8 cellular contexts compared by ENCODE assay signal in the genomic region with DNA sequence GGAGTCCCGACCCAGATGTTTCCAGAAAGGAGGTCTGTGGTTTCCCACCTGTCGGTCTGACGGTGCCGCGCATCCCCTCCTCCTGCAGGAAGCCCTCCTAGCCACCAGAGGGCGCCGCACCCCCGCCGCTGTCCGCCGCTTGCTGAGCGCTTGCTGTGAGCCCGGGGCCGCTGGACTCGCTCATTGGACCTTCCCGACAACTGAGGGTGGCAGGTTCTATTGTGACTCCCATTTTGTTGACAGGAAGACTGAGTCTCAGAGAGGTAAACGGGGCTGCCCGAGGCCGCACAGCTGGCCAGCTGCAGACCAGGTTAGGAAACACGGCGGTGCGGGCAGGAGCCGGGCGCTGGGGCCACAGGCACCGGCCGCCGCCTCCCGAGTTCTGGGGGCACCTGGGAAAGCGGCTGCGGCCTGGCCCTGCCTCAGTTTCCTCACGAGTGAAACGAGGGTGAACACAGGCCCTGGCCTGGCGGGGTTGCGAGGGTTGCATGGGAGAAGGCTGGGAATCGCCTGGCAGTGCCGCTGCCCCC.
DNase-seq lines count a peak whose midpoint lies in the region; ATAC-seq, FAIRE-seq and TF ChIP-seq lines count a peak whose summit lies in the region.

No MANE protein-coding gene starts in this region.

- peaks cover 42% of the 10 kb centered on the region for H3K4me1 Mint-ChIP-seq in glutamatergic neuron (ENCODE audit: low read depth, unreplicated experiment)

- DNase-seq in GM19240 (ENCODE audit: insufficient read length, low spot score) = peak; percentile 57
- DNase-seq in RCC 7860 (ENCODE audit: low spot score) = peak; percentile 17
- peak; percentile 51 for DNase-seq in activated T-helper 9 cell treated with anti-CD3 and anti-CD28 coated beads, Interleukin-2, amount 50 U/mL, for 16 hours (ENCODE audit: low read depth)
- peak; percentile 85 for DNase-seq in glutamatergic neuron
- peak; percentile 88 for DNase-seq in retina
- no peak for DNase-seq in cortex of kidney (lab: John Stamatoyannopoulos, UW)
- no peak for DNase-seq in NCI-H524 treated with DMSO at 0.1 percent for 48 hours (lab: John Stamatoyannopoulos, UW)

- H3K9me3 Mint-ChIP-seq in glutamatergic neuron (ENCODE audit: unreplicated experiment) = peaks cover 14% of the 10 kb centered on the region

- no peak for FAIRE-seq in RCC 7860 (lab: Jason Lieb, UNC)

- ATAC-seq in GM19395 (IDR thresholded peaks at IDR 0.05; ENCODE audit: unreplicated experiment) = no peak

- H3K4me3 Mint-ChIP-seq in glutamatergic neuron (ENCODE audit: unreplicated experiment) = no peak overlapping the region

- H3K36me3 Mint-ChIP-seq in glutamatergic neuron (ENCODE audit: unreplicated experiment) = no peaks in the 10 kb centered on the region

- H3K27me3 Mint-ChIP-seq in glutamatergic neuron (ENCODE audit: unreplicated experiment) = peaks cover 16% of the 10 kb centered on the region

- no peak overlapping the region for H3K27ac Mint-ChIP-seq in glutamatergic neuron (ENCODE audit: unreplicated experiment)

- TF ChIP-seq CTCF in glutamatergic neuron (IDR thresholded peaks at IDR 0.05; ENCODE audit: partially characterized antibody, unreplicated experiment) = peak; percentile 97

Comparison
In these comparisons a context has a peak if more than half of its experiments do, and no peak if none do; other contexts are left out.
1. DNase-seq: peak in GM19240 (single experiment), RCC 7860 (single experiment), activated T-helper 9 cell treated with anti-CD3 and anti-CD28 coated beads, Interleukin-2, amount 50 U/mL, for 16 hours (single experiment), glutamatergic neuron (single experiment) and retina (single experiment); none in cortex of kidney (single experiment) and NCI-H524 treated with DMSO at 0.1 percent for 48 hours (single experiment).